Comparison of ENCODE assay signal across 29 cellular contexts in the genomic region with DNA sequence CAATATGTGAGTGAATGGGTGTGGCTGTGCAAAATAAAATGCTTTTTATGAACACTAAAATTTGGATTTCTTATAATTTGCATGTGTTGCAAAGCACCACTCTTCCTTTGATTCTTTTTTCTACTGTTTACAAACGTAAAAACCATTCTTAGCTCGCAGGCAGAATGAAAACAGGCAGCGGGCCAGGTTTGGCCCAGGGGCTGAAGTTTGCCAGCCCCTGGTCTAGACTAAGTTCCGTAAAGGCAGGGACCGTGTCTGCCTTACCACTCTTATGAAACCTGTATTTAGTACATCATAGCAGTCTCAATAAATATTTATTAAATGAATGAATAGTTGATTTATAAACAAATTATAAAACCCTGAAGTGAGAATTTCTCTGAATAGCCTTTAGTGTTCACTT.
"Had no signal": no experiment of that assay in that cellular context is flagged by ENCODE, and none has a peak within 500 bp of the region (broad histone marks: within the 10 kb centered on the region; RNA-seq: fewer than 3 reads in every experiment).

No MANE protein-coding gene starts in this region.

- H3K4me3 ChIP-seq: adrenal gland, SJCRH30, SK-N-MC had no signal

- DNase-seq: activated CD4-positive, alpha-beta memory T cell treated with anti-CD3 and anti-CD28 coated beads for 36 hours; activated CD4-positive, alpha-beta T cell treated with anti-CD3 and anti-CD28 coated beads for 4 hours; activated CD4-positive, alpha-beta T cell treated with anti-CD3 and anti-CD28 coated beads, Interleukin-2, amount 50 U/mL, for 1 hour; activated CD4-positive, CD25-positive, alpha-beta regulatory T cell treated with anti-CD3 and anti-CD28 coated beads, Interleukin-2, amount 50 U/mL, for 72 hours; activated CD8-positive, alpha-beta memory T cell treated with anti-CD3 and anti-CD28 coated beads, Interleukin-2, amount 50 U/mL, for 4 hours; activated gamma-delta T cell treated with Interleukin-2 at 50 U/mL for 16 hours; activated naive CD4-positive, alpha-beta T cell treated with anti-CD3 and anti-CD28 coated beads for 36 hours; activated T-cell treated with anti-CD3 and anti-CD28 coated beads for 4 hours; activated T-cell treated with anti-CD3 and anti-CD28 coated beads, Interleukin-2, amount 50 U/mL, for 4 hours; MM.1S; MV-4-11; NCI-H1092; NCI-H146; NCI-H187; NCI-H2029 treated with DMSO at 0.1 percent for 48 hours; NCI-H2107; NCI-H2171; NCI-H2227 treated with DMSO at 0.1 percent for 48 hours; NCI-H446 treated with DMSO at 0.1 percent for 48 hours; NCI-H524; NCI-H69; SHP77; SJCRH30 had no signal

- H3K36me3 ChIP-seq: adrenal gland, SJCRH30 had no signal

- H3K27me3 ChIP-seq: adrenal gland, SJCRH30 had no signal

- ATAC-seq: activated naive CD4-positive, alpha-beta T cell treated with anti-CD3 and anti-CD28 coated beads, Interleukin-2, amount 50 U/mL, for 72 hours; activated T-cell treated with anti-CD3 and anti-CD28 coated beads, Interleukin-2, amount 50 U/mL, for 4 hours; Panc1; WTC11 had no signal

- H3K9me3 ChIP-seq: adrenal gland, SJCRH30 had no signal

- H3K27ac ChIP-seq: adrenal gland, KMS-11, SJCRH30, SK-N-MC had no signal

- H3K4me2 ChIP-seq: KMS-11 had no signal
